In the genomic region with DNA sequence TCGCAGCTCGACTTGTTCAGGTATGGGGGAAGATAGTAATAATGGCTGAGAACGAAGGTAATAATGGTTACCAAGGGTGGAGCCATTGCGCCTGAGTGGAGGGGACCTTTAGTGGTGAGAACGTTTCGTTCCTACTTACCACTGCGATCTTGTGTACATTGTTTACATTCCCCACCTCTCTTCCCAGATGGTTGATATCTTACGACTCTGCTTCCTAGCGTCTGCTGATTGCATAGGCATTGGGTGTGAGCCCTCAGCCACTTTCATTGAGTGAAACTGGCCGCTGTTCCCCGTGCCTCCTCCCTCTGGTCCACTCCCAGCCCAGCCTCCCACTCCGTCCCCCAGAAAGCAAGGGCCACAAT, we compare ENCODE assay signal across 8 cellular contexts. TPM values are rescaled to one million over a fixed set of nuclear protein-coding genes. Genes with fewer than 3 reads are reported as not detected.
A peak's percentile ranks its signal among the peaks of the same experiment; 100 is the strongest.
DNase-seq lines count a peak whose midpoint lies in the region; FAIRE-seq and TF ChIP-seq lines count a peak whose summit lies in the region.

No MANE protein-coding gene starts in this region.

- H3K4me2 ChIP-seq in GM23248 (ENCODE audit: unreplicated experiment): peak overlapping the region; percentile 90

- H3K36me3 ChIP-seq in ES-I3 (ENCODE audit: insufficient read depth, low read length) (peaks cover 11% of the 10 kb centered on the region), GM23248 (ENCODE audit: low read depth) (no peaks in the 10 kb centered on the region), mesodermal cell (ENCODE audit: control insufficient read depth, insufficient read depth, low read length) (peaks cover 26% of the 10 kb centered on the region)

- no peak for TF ChIP-seq POLR2A in GM12891 (IDR thresholded peaks at IDR 0.05; ENCODE audit: low read depth, low read length)

- peak overlapping the region; percentile 97 for H3K4me3 Mint-ChIP-seq in chondrocyte (ENCODE audit: unreplicated experiment)

- peak; percentile 49 for DNase-seq in GM23248
- DNase-seq in NCI-H1092 treated with DMSO at 0.1 percent for 48 hours (lab: John Stamatoyannopoulos, UW): peak; percentile 59
- DNase-seq in chondrocyte (ENCODE audit: low spot score): no peak
- no peak for DNase-seq in D721Med (ENCODE audit: insufficient read length, low spot score)
- DNase-seq in NCI-H1694 treated with DMSO at 0.1 percent for 48 hours (lab: John Stamatoyannopoulos, UW): no peak
- DNase-seq in GM12891 (ENCODE audit: insufficient read length, low spot score): no peak

- peaks cover 26% of the 10 kb centered on the region for H3K79me2 ChIP-seq in GM23248 (ENCODE audit: insufficient read depth)

- H3K9me3 ChIP-seq in ES-I3 (ENCODE audit: control insufficient read depth, insufficient read depth, low read length) (no peaks in the 10 kb centered on the region), GM23248 (ENCODE audit: low read depth) (no peaks in the 10 kb centered on the region), mesodermal cell (ENCODE audit: control insufficient read depth, low read length) (no peaks in the 10 kb centered on the region)

- no peaks in the 10 kb centered on the region for H3K36me3 Mint-ChIP-seq in chondrocyte (ENCODE audit: low read depth)

- H4K20me1 ChIP-seq in GM23248 (ENCODE audit: insufficient read depth): no peaks in the 10 kb centered on the region

- no peaks in the 10 kb centered on the region for H3K27me3 Mint-ChIP-seq in chondrocyte (ENCODE audit: low read depth)

- TF ChIP-seq CTCF in chondrocyte (IDR thresholded peaks at IDR 0.05): no peak
- no peak for TF ChIP-seq CTCF in D721Med (IDR thresholded peaks at IDR 0.05; ENCODE audit: insufficient read depth, missing control alignments)

- peak overlapping the region; percentile 97 for H3K27ac ChIP-seq in GM23248
- H3K27ac ChIP-seq in mesodermal cell (ENCODE audit: low read depth, low read length, severe bottlenecking): peak overlapping the region; percentile 99

- H3K27me3 ChIP-seq in GM23248 (replicated peaks; ENCODE audit: insufficient read depth): no peaks in the 10 kb centered on the region

- no peaks in the 10 kb centered on the region for H3K9me2 ChIP-seq in GM23248 (ENCODE audit: insufficient read depth)

- H3K9ac ChIP-seq in ES-I3 (ENCODE audit: low read depth, low read length) (peak overlapping the region; percentile 90), GM23248 (peak overlapping the region; percentile 98)

- WGBS in GM23248 (ENCODE audit: low coverage in 1 of 2, low lambda C conversion rate in 2 of 2, missing lambda C conversion rate in 2 of 2), 2 experiments: 0 to 1% methylated on average over 12 of the region's 12 CpGs
- WGBS in mesodermal cell (ENCODE audit: insufficient coverage in 2 of 2), 2 experiments: 0 to 5% methylated on average over 8 of the region's 12 CpGs

- peaks cover 23% of the 10 kb centered on the region for H3K4me1 ChIP-seq in ES-I3 (ENCODE audit: insufficient read depth, low read length)
- H3K4me1 ChIP-seq in GM23248 (ENCODE audit: insufficient read depth): 0 out of 2 replicates have a peak, but pooled peaks cover 8% of the 10 kb centered on the region
- peaks cover 11% of the 10 kb centered on the region for H3K4me1 ChIP-seq in mesodermal cell (ENCODE audit: control insufficient read depth, insufficient read depth, low read length, poor library complexity, severe bottlenecking)

- no peaks in the 10 kb centered on the region for H3K9me3 Mint-ChIP-seq in chondrocyte (ENCODE audit: low read depth)

- peak overlapping the region; percentile 95 for H3K27ac Mint-ChIP-seq in chondrocyte (ENCODE audit: unreplicated experiment)

- in situ Hi-C loops in GM23248 (cut with MboI): no loop called here

- peaks cover 15% of the 10 kb centered on the region for H3K4me1 Mint-ChIP-seq in chondrocyte (ENCODE audit: low read depth)

- peak overlapping the region; percentile 100 for H3K4me3 ChIP-seq in GM23248
- peak overlapping the region; percentile 57 for H3K4me3 ChIP-seq in mesodermal cell (ENCODE audit: extremely low read depth, insufficient read depth, low read length, poor library complexity, severe bottlenecking)

- no peak for FAIRE-seq in D721Med (lab: Jason Lieb, UNC)
- no peak for FAIRE-seq in GM12891 (lab: Jason Lieb, UNC)

- H2AFZ ChIP-seq in GM23248: peak overlapping the region; percentile 100

- H3F3A ChIP-seq in GM23248 (ENCODE audit: insufficient read depth): no peaks in the 10 kb centered on the region

TF ChIP-seq in GM12891, 5 proteins besides CTCF, POLR2A, EP300 and RAD21:
- no peak; the same call in 1 of the 2 replicates for TF ChIP-seq TAF1 (IDR thresholded peaks at IDR 0.05; ENCODE audit: low read depth, low read length)
- TF ChIP-seq SPI1 (IDR thresholded peaks at IDR 0.05; ENCODE audit: low read depth, low read length): no peak
- TF ChIP-seq POLR2AphosphoS5 (IDR thresholded peaks at IDR 0.05; ENCODE audit: low read depth, low read length): no peak
- TF ChIP-seq PAX5 (IDR thresholded peaks at IDR 0.05; ENCODE audit: insufficient read depth, low read length, severe bottlenecking): no peak

RNA-seq across cellular contexts. Expression of gene IGBP1, which starts 0.8 kb away (rescaled TPM):
- total RNA-seq in GM23248 (2014; rRNA removed; shearing (Covaris generic)): 57.3 and 59.1 TPM in 2 replicates
- polyA plus RNA-seq in GM23248 (2016; fragmentation: Nextera tagmentation; extraction: Ambion mirVana): 31.8 and 33.6 TPM in 2 replicates
- 30.7 to 32.9 TPM (median 32.0 TPM) in 3 replicates for total RNA-seq in chondrocyte
- polyA plus RNA-seq in mesodermal cell (2013, experiment 1 of 2): 57.4 TPM
- 59.8 TPM for polyA plus RNA-seq in mesodermal cell (2013, experiment 2 of 2)
- 67.7 TPM for polyA plus RNA-seq in GM12891 (2012; ENCODE audit: low read depth, missing spikeins)

RNA-seq across cellular contexts. Expression of gene DGAT2L6, which starts 43.2 kb away (rescaled TPM):
- total RNA-seq in GM23248 (2014; rRNA removed; shearing (Covaris generic)): not detected in 2 replicates
- polyA plus RNA-seq in GM23248 (2016; fragmentation: Nextera tagmentation; extraction: Ambion mirVana): not detected in 2 replicates
- not detected in 3 replicates for total RNA-seq in chondrocyte
- polyA plus RNA-seq in mesodermal cell (2013, experiment 1 of 2): not detected
- polyA plus RNA-seq in mesodermal cell (2013, experiment 2 of 2): not detected
- polyA plus RNA-seq in GM12891 (2012; ENCODE audit: low read depth, missing spikeins): not detected

Comparison
In these comparisons a context has a peak if more than half of its experiments do, and no peak if none do; other contexts are left out.
1. DNase-seq: peak in GM23248 (single experiment) and NCI-H1092 treated with DMSO at 0.1 percent for 48 hours (single experiment); none in chondrocyte (single experiment), D721Med (single experiment), NCI-H1694 treated with DMSO at 0.1 percent for 48 hours (single experiment) and GM12891 (single experiment).